In genomic region chr16:53821487-53821886, GRCh38 we compare ENCODE assay signal across 13 cellular contexts.
DNase-seq lines count a peak whose midpoint lies in the region; ATAC-seq, FAIRE-seq and TF ChIP-seq lines count a peak whose summit lies in the region.
"Had no signal": no experiment of that assay in that cellular context is flagged by ENCODE, and none has a peak within 500 bp of the region (broad histone marks: within the 10 kb centered on the region; RNA-seq: fewer than 3 reads in every experiment).

No MANE protein-coding gene starts in this region.

- no peak for TF ChIP-seq POLR2A in GM12891 (IDR thresholded peaks at IDR 0.05; ENCODE audit: low read depth, low read length)

- no peak overlapping the region for H3K4me3 Mint-ChIP-seq in osteocyte (ENCODE audit: unreplicated experiment)

- H3K27ac Mint-ChIP-seq in osteocyte (ENCODE audit: unreplicated experiment), result peak overlapping the region; percentile 61

- TF ChIP-seq CTCF in osteocyte (IDR thresholded peaks at IDR 0.05), result no peak

- H3K9me3 Mint-ChIP-seq in osteocyte (ENCODE audit: unreplicated experiment), result no peaks in the 10 kb centered on the region

- peak; percentile 84 for DNase-seq in ELR (ENCODE audit: low read depth)
- peak; percentile 74 for DNase-seq in NCI-H226
- peak; percentile 26 for DNase-seq in dedifferentiated amniotic fluid mesenchymal stem cell (ENCODE audit: extremely low spot score)
- DNase-seq in osteocyte (ENCODE audit: extremely low spot score, unreplicated experiment), result no peak
- no peak for DNase-seq in midbrain (lab: John Stamatoyannopoulos, UW)
- DNase-seq in NCI-H187 treated with DMSO at 0.1 percent for 48 hours (lab: John Stamatoyannopoulos, UW), result no peak
- no peak for DNase-seq in GM12891 (ENCODE audit: insufficient read length, low spot score)
- DNase-seq: effector CD4-positive, alpha-beta T cell; left lung; NCI-H526 treated with DMSO at 0.1 percent for 48 hours; SHP77 treated with DMSO at 0.1 percent for 48 hours; thyroid gland had no signal

- peaks cover 39% of the 10 kb centered on the region for H3K4me1 Mint-ChIP-seq in osteocyte (ENCODE audit: unreplicated experiment)

- no peak for ATAC-seq in GM21723 (IDR thresholded peaks at IDR 0.05; ENCODE audit: unreplicated experiment)

- H3K27me3 Mint-ChIP-seq in osteocyte (ENCODE audit: unreplicated experiment), result no peaks in the 10 kb centered on the region

- FAIRE-seq in GM12891 (lab: Jason Lieb, UNC), result no peak

- peaks cover 10% of the 10 kb centered on the region for H3K36me3 Mint-ChIP-seq in osteocyte (ENCODE audit: unreplicated experiment)

TF ChIP-seq in GM12891, 5 proteins besides CTCF, POLR2A, EP300 and RAD21:
- TF ChIP-seq POLR2AphosphoS5 (IDR thresholded peaks at IDR 0.05; ENCODE audit: low read depth, low read length), result no peak
- no peak for TF ChIP-seq PAX5 (IDR thresholded peaks at IDR 0.05; ENCODE audit: insufficient read depth, low read length, severe bottlenecking)
- TF ChIP-seq POU2F2 (IDR thresholded peaks at IDR 0.05; ENCODE audit: low read depth, low read length), result no peak
- no peak for TF ChIP-seq TAF1 (IDR thresholded peaks at IDR 0.05; ENCODE audit: low read depth, low read length)
- no peak for TF ChIP-seq SPI1 (IDR thresholded peaks at IDR 0.05; ENCODE audit: low read depth, low read length)

Comparison
In these comparisons a context has a peak if more than half of its experiments do, and no peak if none do; other contexts are left out.
1. DNase-seq: peak in ELR (single experiment), NCI-H226 (single experiment) and dedifferentiated amniotic fluid mesenchymal stem cell (single experiment); none in osteocyte (single experiment), midbrain (single experiment), NCI-H187 treated with DMSO at 0.1 percent for 48 hours (single experiment) and GM12891 (single experiment).